ENCODE assay signal across 14 cellular contexts in genomic region chr7:106348231-106348630, GRCh38.
"Had no signal": no experiment of that assay in that cellular context is flagged by ENCODE, and none has a peak within 500 bp of the region (broad histone marks: within the 10 kb centered on the region; RNA-seq: fewer than 3 reads in every experiment).

No MANE protein-coding gene starts in this region.

- H3K36me3 ChIP-seq: heart right ventricle, prostate gland, SJSA1, suprapubic skin had no signal

- H3K27ac Mint-ChIP-seq: nephron progenitor cell, type B pancreatic cell had no signal

- H3K4me1 ChIP-seq: prostate gland had no signal

- H3K36me3 Mint-ChIP-seq: type B pancreatic cell had no signal

- H3K4me3 Mint-ChIP-seq: nephron progenitor cell, type B pancreatic cell had no signal

- H3K4me1 Mint-ChIP-seq: nephron progenitor cell had no signal

- DNase-seq: activated gamma-delta T cell; foreskin melanocyte; heart right ventricle; nephron progenitor cell; right cardiac atrium; stimulated activated CD4-positive, alpha-beta T cell treated with anti-CD3 and anti-CD28 coated beads, Interleukin-4, amount 100 ng/mL, for 24 hours; stimulated activated naive CD4-positive, alpha-beta T cell treated with Interleukin-2 at 50 U/mL for 16 hours; T1000 had no signal

- ATAC-seq: activated CD4-positive, CD25-positive, alpha-beta regulatory T cell treated with anti-CD3 and anti-CD28 coated beads, Interleukin-2, amount 50 U/mL, for 24 hours; heart right ventricle; right cardiac atrium had no signal

- H3K27me3 Mint-ChIP-seq: type B pancreatic cell had no signal

- H3K27ac ChIP-seq: prostate gland, SJSA1, suprapubic skin had no signal

- H3K4me3 ChIP-seq: heart right ventricle, prostate gland, SJSA1, skin epidermis, suprapubic skin had no signal

- H3K27me3 ChIP-seq: heart right ventricle, SJSA1, suprapubic skin had no signal

- H3K9me3 ChIP-seq: prostate gland, SJSA1 had no signal
